In genomic region chr1:2392686-2393085, GRCh38 we compare ENCODE assay signal across 8 cellular contexts. TPM values are rescaled to one million over a fixed set of nuclear protein-coding genes. Genes with fewer than 3 reads are reported as not detected.
A peak's percentile ranks its signal among the peaks of the same experiment; 100 is the strongest.
DNase-seq lines count a peak whose midpoint lies in the region; ATAC-seq and TF ChIP-seq lines count a peak whose summit lies in the region.

No MANE protein-coding gene starts in this region.

- no peaks in the 10 kb centered on the region for H3K27me3 ChIP-seq in HAP-1 (ENCODE audit: low read depth)
- no peaks in the 10 kb centered on the region for H3K27me3 ChIP-seq in iPS DF 6.9 (ENCODE audit: control insufficient read depth, insufficient read depth, low read length)
- H3K27me3 ChIP-seq in smooth muscle cell (ENCODE audit: low read depth): no peaks in the 10 kb centered on the region

- peaks cover 37% of the 10 kb centered on the region for H4K20me1 ChIP-seq in smooth muscle cell (ENCODE audit: low read depth)

- H3K9ac ChIP-seq in smooth muscle cell (ENCODE audit: low read depth): peak overlapping the region; percentile 84

- TF ChIP-seq CTCF in activated B cell treated with CpG ODN at 0.5 μM for 24 hours (IDR thresholded peaks at IDR 0.05): no peak
- no peak for TF ChIP-seq CTCF in smooth muscle cell (IDR thresholded peaks at IDR 0.05; ENCODE audit: borderline replicate concordance, insufficient read depth, poor library complexity, severe bottlenecking)

- intact Hi-C loops in activated B cell treated with CpG ODN at 0.5 μM for 24 hours (cut with micrococcal nuclease): loop anchor here (5.0 kb wide), 3 partner anchors 475 to 1510 kb away; partner anchors contain the start of genes C1orf174, CALML6 and TMEM52

- in situ Hi-C loops in HAP-1 (cut with MboI; ENCODE audit: low sequenced_read_pairs): no loop called here

- no peak for DNase-seq in HAP-1 (ENCODE audit: low spot score in 2 of 2)
- DNase-seq in activated B cell treated with CpG ODN at 0.5 μM for 24 hours: no peak
- DNase-seq in iPS DF 6.9 (ENCODE audit: low read depth, low spot score): no peak
- no peak for DNase-seq in smooth muscle cell (lab: John Stamatoyannopoulos, UW; ENCODE audit: unreplicated experiment)
- DNase-seq in NCI-H187 treated with DMSO at 0.1 percent for 48 hours (lab: John Stamatoyannopoulos, UW): no peak
- DNase-seq in activated effector memory CD4-positive, alpha-beta T cell treated with Interleukin-2 at 50 U/mL for 16 hours: no peak
- no peak for DNase-seq in NCI-H1417 treated with DMSO at 0.1 percent for 48 hours (lab: John Stamatoyannopoulos, UW)

- H3K4me3 Mint-ChIP-seq in activated B cell treated with CpG ODN at 0.5 μM for 24 hours: peak overlapping the region; percentile 88

- H3K4me1 ChIP-seq in HAP-1 (peaks cover 5% of the 10 kb centered on the region), iPS DF 6.9 (ENCODE audit: control insufficient read depth, insufficient read depth, low read length) (no peaks in the 10 kb centered on the region; the same call in none of the 2 replicates), smooth muscle cell (ENCODE audit: low read depth) (peaks cover 6% of the 10 kb centered on the region)

- H3K4me3 ChIP-seq in HAP-1: peak overlapping the region; percentile 94
- H3K4me3 ChIP-seq in iPS DF 6.9 (ENCODE audit: low read length): peak overlapping the region; percentile 100; the same call in 1 of the 2 replicates
- H3K4me3 ChIP-seq in smooth muscle cell: peak overlapping the region; percentile 95

- H2AFZ ChIP-seq in smooth muscle cell (ENCODE audit: low read depth): no peak overlapping the region

- no peaks in the 10 kb centered on the region for H3K9me3 Mint-ChIP-seq in activated B cell treated with CpG ODN at 0.5 μM for 24 hours

- peaks cover 3% of the 10 kb centered on the region for H3F3A ChIP-seq in smooth muscle cell (ENCODE audit: low read depth)

- no peak overlapping the region for H3K27ac ChIP-seq in iPS DF 6.9 (ENCODE audit: low read length)
- peak overlapping the region; percentile 52 for H3K27ac ChIP-seq in smooth muscle cell (ENCODE audit: low read depth)

- H3K27ac Mint-ChIP-seq in activated B cell treated with CpG ODN at 0.5 μM for 24 hours: peak overlapping the region; percentile 68

- ATAC-seq in activated B cell treated with CpG ODN at 0.5 μM for 24 hours (ENCODE audit: low read depth) (no peak), GM18498 (IDR thresholded peaks at IDR 0.05; ENCODE audit: unreplicated experiment) (no peak)

- H3K79me2 ChIP-seq in smooth muscle cell (ENCODE audit: low read depth): peaks cover 72% of the 10 kb centered on the region

- POLR2A ChIA-PET in activated B cell treated with CpG ODN at 0.5 μM for 24 hours (lab: Charles Lee): interaction anchor here (0.5 to 2.8 kb wide), 7 partner anchors 15 to 198 kb away, joined by 3 to 30 read pairs (median 9); partner anchors contain the start of genes FAAP20 and PANK4

- no CpG with 5 or more reads among the region's 16 CpGs for WGBS in iPS DF 6.9 (ENCODE audit: insufficient coverage, insufficient read length)
- WGBS in smooth muscle cell (ENCODE audit: low lambda C conversion rate): 80% methylated on average over 16 of the region's 16 CpGs

- no peaks in the 10 kb centered on the region for H3K27me3 Mint-ChIP-seq in activated B cell treated with CpG ODN at 0.5 μM for 24 hours

- H3K9me3 ChIP-seq in HAP-1: no peaks in the 10 kb centered on the region
- no peaks in the 10 kb centered on the region for H3K9me3 ChIP-seq in iPS DF 6.9 (ENCODE audit: control insufficient read depth, insufficient read depth, low read length)
- no peaks in the 10 kb centered on the region for H3K9me3 ChIP-seq in smooth muscle cell (replicated peaks; ENCODE audit: low read depth)

- peaks cover 55% of the 10 kb centered on the region for H3K4me1 Mint-ChIP-seq in activated B cell treated with CpG ODN at 0.5 μM for 24 hours

- peak overlapping the region; percentile 96 for H3K4me2 ChIP-seq in smooth muscle cell

- peaks cover 47% of the 10 kb centered on the region for H3K36me3 Mint-ChIP-seq in activated B cell treated with CpG ODN at 0.5 μM for 24 hours (ENCODE audit: low read depth)

- peaks cover 45% of the 10 kb centered on the region for H3K36me3 ChIP-seq in HAP-1 (replicated peaks)
- H3K36me3 ChIP-seq in iPS DF 6.9 (ENCODE audit: control insufficient read depth, insufficient read depth, low read length): peaks cover 8% of the 10 kb centered on the region
- H3K36me3 ChIP-seq in smooth muscle cell (ENCODE audit: low read depth): no peaks in the 10 kb centered on the region

- CTCF ChIA-PET in activated B cell treated with CpG ODN at 0.5 μM for 24 hours (lab: Charles Lee): interaction anchor here (2.1 to 2.8 kb wide), 2 partner anchors 11 to 197 kb away, joined by 9 to 24 read pairs; partner anchors contain the start of gene FAAP20

RNA-seq across cellular contexts. Expression of gene RER1, which starts 1.0 kb away (rescaled TPM):
- 102 and 105 TPM in 2 replicates for total RNA-seq in activated B cell treated with CpG ODN at 0.5 μM for 24 hours
- total RNA-seq in smooth muscle cell: 101 and 110 TPM in 2 replicates
- polyA plus RNA-seq in smooth muscle cell: 253 and 269 TPM in 2 replicates

RNA-seq across cellular contexts. Expression of gene MORN1, which starts 1.3 kb away (rescaled TPM):
- total RNA-seq in activated B cell treated with CpG ODN at 0.5 μM for 24 hours (15.6 and 17.8 TPM in 2 replicates), smooth muscle cell (3.2 and 4.9 TPM in 2 replicates)
- 6.2 and 7.3 TPM in 2 replicates for polyA plus RNA-seq in smooth muscle cell

RNA-seq across cellular contexts. Expression of gene PEX10, which starts 19.7 kb away (rescaled TPM):
- total RNA-seq in activated B cell treated with CpG ODN at 0.5 μM for 24 hours (17.4 and 18.9 TPM in 2 replicates), smooth muscle cell (10.2 and 14.0 TPM in 2 replicates)
- 20.3 and 28.1 TPM in 2 replicates for polyA plus RNA-seq in smooth muscle cell
